In the genomic region with DNA sequence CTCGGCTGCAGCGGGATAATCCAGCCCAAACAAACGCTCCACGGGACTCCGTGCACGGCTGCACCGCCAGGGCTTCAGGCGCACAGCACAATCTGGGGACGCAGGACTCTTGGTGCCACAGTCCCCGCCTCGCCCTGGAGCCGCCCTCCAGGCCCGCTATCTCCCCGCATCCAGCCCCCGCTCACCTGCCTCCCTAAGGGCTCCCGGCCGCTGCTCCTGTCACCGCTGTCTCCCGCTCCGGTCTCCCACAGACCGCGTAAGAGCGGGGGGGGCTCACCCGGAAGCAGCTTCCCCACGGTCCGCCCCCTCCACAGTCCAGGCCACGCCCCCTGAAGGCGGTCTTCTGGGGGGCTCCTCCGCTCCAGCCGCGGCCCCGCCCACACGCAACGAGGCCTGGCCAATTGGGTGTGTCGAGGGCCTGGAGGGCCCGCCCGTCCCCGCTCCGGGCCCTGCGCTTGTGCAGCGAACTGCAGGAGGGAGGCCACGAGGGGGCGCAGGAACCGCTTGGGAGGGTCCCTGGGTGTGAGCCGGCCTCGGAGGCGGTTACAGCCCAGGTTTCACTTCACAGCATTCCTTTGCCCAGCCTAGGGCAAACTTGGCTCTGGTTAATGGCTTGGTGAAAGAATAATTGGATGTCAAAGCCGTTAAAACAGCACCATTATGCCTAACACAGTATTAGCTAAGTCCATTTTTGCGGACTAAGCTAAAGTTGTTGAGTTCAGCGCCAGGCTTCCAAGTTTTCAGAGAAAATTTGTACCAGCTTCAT, we compare ENCODE assay signal across 1 cellular context.
TF ChIP-seq lines count a peak whose summit lies in the region.

A gene (minus strand): TSS at position 258 of the 766 bp plus-strand sequence. CDS start 7,725 bp downstream, outside the sequence.

TF ChIP-seq in K562, 482 proteins besides CTCF, POLR2A, EP300 and RAD21 (continued from another document and continues in another):
- TF ChIP-seq, protein P1, sequence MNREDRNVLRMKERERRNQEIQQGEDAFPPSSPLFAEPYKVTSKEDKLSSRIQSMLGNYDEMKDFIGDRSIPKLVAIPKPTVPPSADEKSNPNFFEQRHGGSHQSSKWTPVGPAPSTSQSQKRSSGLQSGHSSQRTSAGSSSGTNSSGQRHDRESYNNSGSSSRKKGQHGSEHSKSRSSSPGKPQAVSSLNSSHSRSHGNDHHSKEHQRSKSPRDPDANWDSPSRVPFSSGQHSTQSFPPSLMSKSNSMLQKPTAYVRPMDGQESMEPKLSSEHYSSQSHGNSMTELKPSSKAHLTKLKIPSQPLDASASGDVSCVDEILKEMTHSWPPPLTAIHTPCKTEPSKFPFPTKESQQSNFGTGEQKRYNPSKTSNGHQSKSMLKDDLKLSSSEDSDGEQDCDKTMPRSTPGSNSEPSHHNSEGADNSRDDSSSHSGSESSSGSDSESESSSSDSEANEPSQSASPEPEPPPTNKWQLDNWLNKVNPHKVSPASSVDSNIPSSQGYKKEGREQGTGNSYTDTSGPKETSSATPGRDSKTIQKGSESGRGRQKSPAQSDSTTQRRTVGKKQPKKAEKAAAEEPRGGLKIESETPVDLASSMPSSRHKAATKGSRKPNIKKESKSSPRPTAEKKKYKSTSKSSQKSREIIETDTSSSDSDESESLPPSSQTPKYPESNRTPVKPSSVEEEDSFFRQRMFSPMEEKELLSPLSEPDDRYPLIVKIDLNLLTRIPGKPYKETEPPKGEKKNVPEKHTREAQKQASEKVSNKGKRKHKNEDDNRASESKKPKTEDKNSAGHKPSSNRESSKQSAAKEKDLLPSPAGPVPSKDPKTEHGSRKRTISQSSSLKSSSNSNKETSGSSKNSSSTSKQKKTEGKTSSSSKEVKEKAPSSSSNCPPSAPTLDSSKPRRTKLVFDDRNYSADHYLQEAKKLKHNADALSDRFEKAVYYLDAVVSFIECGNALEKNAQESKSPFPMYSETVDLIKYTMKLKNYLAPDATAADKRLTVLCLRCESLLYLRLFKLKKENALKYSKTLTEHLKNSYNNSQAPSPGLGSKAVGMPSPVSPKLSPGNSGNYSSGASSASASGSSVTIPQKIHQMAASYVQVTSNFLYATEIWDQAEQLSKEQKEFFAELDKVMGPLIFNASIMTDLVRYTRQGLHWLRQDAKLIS (CRISPR knock-in tag; IDR thresholded peaks at IDR 0.05) = peak; percentile 68; the same call in 1 of the 2 replicates
- TF ChIP-seq SAP30 (IDR thresholded peaks at IDR 0.05; ENCODE audit: borderline replicate concordance, insufficient read depth, low read depth, low read length, poor library complexity, severe bottlenecking) = peak; percentile 76
- TF ChIP-seq, protein P2, sequence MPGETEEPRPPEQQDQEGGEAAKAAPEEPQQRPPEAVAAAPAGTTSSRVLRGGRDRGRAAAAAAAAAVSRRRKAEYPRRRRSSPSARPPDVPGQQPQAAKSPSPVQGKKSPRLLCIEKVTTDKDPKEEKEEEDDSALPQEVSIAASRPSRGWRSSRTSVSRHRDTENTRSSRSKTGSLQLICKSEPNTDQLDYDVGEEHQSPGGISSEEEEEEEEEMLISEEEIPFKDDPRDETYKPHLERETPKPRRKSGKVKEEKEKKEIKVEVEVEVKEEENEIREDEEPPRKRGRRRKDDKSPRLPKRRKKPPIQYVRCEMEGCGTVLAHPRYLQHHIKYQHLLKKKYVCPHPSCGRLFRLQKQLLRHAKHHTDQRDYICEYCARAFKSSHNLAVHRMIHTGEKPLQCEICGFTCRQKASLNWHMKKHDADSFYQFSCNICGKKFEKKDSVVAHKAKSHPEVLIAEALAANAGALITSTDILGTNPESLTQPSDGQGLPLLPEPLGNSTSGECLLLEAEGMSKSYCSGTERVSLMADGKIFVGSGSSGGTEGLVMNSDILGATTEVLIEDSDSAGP (CRISPR knock-in tag; IDR thresholded peaks at IDR 0.05) = peak; percentile 47; the same call in 1 of the 2 replicates
- no peak for TF ChIP-seq NCOR1 (IDR thresholded peaks at IDR 0.05)
- TF ChIP-seq ZNF57 (CRISPR knock-in tag; IDR thresholded peaks at IDR 0.05) = no peak
- TF ChIP-seq, protein P3, sequence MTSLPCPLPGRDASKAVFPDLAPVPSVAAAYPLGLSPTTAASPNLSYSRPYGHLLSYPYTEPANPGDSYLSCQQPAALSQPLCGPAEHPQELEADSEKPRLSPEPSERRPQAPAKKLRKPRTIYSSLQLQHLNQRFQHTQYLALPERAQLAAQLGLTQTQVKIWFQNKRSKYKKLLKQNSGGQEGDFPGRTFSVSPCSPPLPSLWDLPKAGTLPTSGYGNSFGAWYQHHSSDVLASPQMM (CRISPR knock-in tag; IDR thresholded peaks at IDR 0.05) = no peak
- TF ChIP-seq GATAD2A (IDR thresholded peaks at IDR 0.05) = peak; percentile 52; the same call in 1 of the 2 replicates
- peak; percentile 59 for TF ChIP-seq POLR2AphosphoS5 (IDR thresholded peaks at IDR 0.05; ENCODE audit: control insufficient read depth, insufficient read depth, low read depth, low read length)
- peak; percentile 81 for TF ChIP-seq ATF7 (IDR thresholded peaks at IDR 0.05)
- peak; percentile 96 for TF ChIP-seq ZBTB7A (IDR thresholded peaks at IDR 0.05; ENCODE audit: borderline replicate concordance, control insufficient read depth, low read depth, low read length)
- TF ChIP-seq ZNF431 (CRISPR knock-in tag; IDR thresholded peaks at IDR 0.05) = peak; percentile 75; the same call in 1 of the 2 replicates
- TF ChIP-seq HDAC3 (IDR thresholded peaks at IDR 0.05; ENCODE audit: borderline replicate concordance, partially characterized antibody) = no peak
- peak; percentile 42; the same call in 1 of the 2 replicates for TF ChIP-seq NFIC (IDR thresholded peaks at IDR 0.05)
- 0 out of 4 replicates have a peak, but pooled peaks of 1 of the 2 experiments have one; percentile 56 for TF ChIP-seq NONO (IDR thresholded peaks at IDR 0.05; ENCODE audit: low read depth in 2 of 2, low read length in 1 of 2)
- peak; percentile 85 for TF ChIP-seq CXXC5 (CRISPR knock-in tag; IDR thresholded peaks at IDR 0.05)
- TF ChIP-seq EWSR1 (IDR thresholded peaks at IDR 0.05; ENCODE audit: borderline replicate concordance, low read depth, partially characterized antibody) = no peak
- TF ChIP-seq ZNF384 (IDR thresholded peaks at IDR 0.05; ENCODE audit: low read depth, low read length) = 0 out of 2 replicates have a peak, but pooled peaks have one; percentile 51
- TF ChIP-seq GTF2A2 (tag; IDR thresholded peaks at IDR 0.05) = no peak
- 0 out of 4 replicates have a peak, but pooled peaks of 1 of the 2 experiments have one; percentile 8 for TF ChIP-seq FOXK2 (conservative IDR thresholded peaks at IDR 0.05 in 1 of 2, IDR thresholded peaks at IDR 0.05 in 1 of 2; ENCODE audit: low read depth in 2 of 2)
- no peak for TF ChIP-seq TOE1 (IDR thresholded peaks at IDR 0.05; ENCODE audit: borderline replicate concordance)
- TF ChIP-seq TOE1 (CRISPR knock-in tag; IDR thresholded peaks at IDR 0.05; ENCODE audit: borderline replicate concordance, low read depth) = 0 out of 2 replicates have a peak, but pooled peaks have one; percentile 25
- no peak for TF ChIP-seq U2AF2 (optimal IDR thresholded peaks at IDR 0.05; ENCODE audit: low read depth, low read length)
- TF ChIP-seq, protein P4, sequence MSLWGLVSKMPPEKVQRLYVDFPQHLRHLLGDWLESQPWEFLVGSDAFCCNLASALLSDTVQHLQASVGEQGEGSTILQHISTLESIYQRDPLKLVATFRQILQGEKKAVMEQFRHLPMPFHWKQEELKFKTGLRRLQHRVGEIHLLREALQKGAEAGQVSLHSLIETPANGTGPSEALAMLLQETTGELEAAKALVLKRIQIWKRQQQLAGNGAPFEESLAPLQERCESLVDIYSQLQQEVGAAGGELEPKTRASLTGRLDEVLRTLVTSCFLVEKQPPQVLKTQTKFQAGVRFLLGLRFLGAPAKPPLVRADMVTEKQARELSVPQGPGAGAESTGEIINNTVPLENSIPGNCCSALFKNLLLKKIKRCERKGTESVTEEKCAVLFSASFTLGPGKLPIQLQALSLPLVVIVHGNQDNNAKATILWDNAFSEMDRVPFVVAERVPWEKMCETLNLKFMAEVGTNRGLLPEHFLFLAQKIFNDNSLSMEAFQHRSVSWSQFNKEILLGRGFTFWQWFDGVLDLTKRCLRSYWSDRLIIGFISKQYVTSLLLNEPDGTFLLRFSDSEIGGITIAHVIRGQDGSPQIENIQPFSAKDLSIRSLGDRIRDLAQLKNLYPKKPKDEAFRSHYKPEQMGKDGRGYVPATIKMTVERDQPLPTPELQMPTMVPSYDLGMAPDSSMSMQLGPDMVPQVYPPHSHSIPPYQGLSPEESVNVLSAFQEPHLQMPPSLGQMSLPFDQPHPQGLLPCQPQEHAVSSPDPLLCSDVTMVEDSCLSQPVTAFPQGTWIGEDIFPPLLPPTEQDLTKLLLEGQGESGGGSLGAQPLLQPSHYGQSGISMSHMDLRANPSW (CRISPR knock-in tag; IDR thresholded peaks at IDR 0.05) = peak; percentile 17; the same call in 1 of the 2 replicates
- TF ChIP-seq, protein P5, sequence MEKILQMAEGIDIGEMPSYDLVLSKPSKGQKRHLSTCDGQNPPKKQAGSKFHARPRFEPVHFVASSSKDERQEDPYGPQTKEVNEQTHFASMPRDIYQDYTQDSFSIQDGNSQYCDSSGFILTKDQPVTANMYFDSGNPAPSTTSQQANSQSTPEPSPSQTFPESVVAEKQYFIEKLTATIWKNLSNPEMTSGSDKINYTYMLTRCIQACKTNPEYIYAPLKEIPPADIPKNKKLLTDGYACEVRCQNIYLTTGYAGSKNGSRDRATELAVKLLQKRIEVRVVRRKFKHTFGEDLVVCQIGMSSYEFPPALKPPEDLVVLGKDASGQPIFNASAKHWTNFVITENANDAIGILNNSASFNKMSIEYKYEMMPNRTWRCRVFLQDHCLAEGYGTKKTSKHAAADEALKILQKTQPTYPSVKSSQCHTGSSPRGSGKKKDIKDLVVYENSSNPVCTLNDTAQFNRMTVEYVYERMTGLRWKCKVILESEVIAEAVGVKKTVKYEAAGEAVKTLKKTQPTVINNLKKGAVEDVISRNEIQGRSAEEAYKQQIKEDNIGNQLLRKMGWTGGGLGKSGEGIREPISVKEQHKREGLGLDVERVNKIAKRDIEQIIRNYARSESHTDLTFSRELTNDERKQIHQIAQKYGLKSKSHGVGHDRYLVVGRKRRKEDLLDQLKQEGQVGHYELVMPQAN (IDR thresholded peaks at IDR 0.05; ENCODE audit: borderline replicate concordance) = 0 out of 2 replicates have a peak, but pooled peaks have one; percentile 50
- peak; percentile 69; the same call in 1 of the 2 replicates for TF ChIP-seq GTF2E2 (tag; IDR thresholded peaks at IDR 0.05)
- TF ChIP-seq BMI1 (IDR thresholded peaks at IDR 0.05; ENCODE audit: low read length) = no peak
- no peak for TF ChIP-seq ZNF3 (CRISPR knock-in tag; IDR thresholded peaks at IDR 0.05)
- TF ChIP-seq ESRRA (IDR thresholded peaks at IDR 0.05; ENCODE audit: borderline replicate concordance, low read depth) = peak; percentile 71; the same call in 1 of the 2 replicates
- peak; percentile 56; the same call in 1 of the 2 replicates for TF ChIP-seq ZFX (CRISPR knock-in tag; IDR thresholded peaks at IDR 0.05)
- TF ChIP-seq, protein P6, sequence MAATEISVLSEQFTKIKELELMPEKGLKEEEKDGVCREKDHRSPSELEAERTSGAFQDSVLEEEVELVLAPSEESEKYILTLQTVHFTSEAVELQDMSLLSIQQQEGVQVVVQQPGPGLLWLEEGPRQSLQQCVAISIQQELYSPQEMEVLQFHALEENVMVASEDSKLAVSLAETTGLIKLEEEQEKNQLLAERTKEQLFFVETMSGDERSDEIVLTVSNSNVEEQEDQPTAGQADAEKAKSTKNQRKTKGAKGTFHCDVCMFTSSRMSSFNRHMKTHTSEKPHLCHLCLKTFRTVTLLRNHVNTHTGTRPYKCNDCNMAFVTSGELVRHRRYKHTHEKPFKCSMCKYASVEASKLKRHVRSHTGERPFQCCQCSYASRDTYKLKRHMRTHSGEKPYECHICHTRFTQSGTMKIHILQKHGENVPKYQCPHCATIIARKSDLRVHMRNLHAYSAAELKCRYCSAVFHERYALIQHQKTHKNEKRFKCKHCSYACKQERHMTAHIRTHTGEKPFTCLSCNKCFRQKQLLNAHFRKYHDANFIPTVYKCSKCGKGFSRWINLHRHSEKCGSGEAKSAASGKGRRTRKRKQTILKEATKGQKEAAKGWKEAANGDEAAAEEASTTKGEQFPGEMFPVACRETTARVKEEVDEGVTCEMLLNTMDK (IDR thresholded peaks at IDR 0.05; ENCODE audit: borderline replicate concordance, insufficient read depth, low read depth, low read length, poor library complexity, severe bottlenecking) = peak; percentile 81
- no peak for TF ChIP-seq ZNF589 (CRISPR knock-in tag; IDR thresholded peaks at IDR 0.05; ENCODE audit: low read depth)
- TF ChIP-seq FUS (optimal IDR thresholded peaks at IDR 0.05; ENCODE audit: low read depth, low read length) = peak; percentile 54
- TF ChIP-seq FIP1L1 (IDR thresholded peaks at IDR 0.05; ENCODE audit: low read depth, low read length, poor library complexity, severe bottlenecking) = no peak
- peak; percentile 90 to 92 for TF ChIP-seq NRF1 (conservative IDR thresholded peaks at IDR 0.05 in 1 of 2, IDR thresholded peaks at IDR 0.05 in 1 of 2)
- peak; percentile 54; the same call in 1 of the 2 replicates for TF ChIP-seq NR2C1 (IDR thresholded peaks at IDR 0.05)
- peak; percentile 56 for TF ChIP-seq NR2C1 (tag; IDR thresholded peaks at IDR 0.05)
- peak; percentile 10; the same call in 1 of the 2 replicates for TF ChIP-seq ATF1 (CRISPR knock-in tag; IDR thresholded peaks at IDR 0.05)
- peak; percentile 89 for TF ChIP-seq ATF1 (tag; IDR thresholded peaks at IDR 0.05)
- peak in 1 of 2 experiments; percentile 61; a peak in 1 of 4 replicates for TF ChIP-seq SIN3A (IDR thresholded peaks at IDR 0.05; ENCODE audit: borderline replicate concordance in 2 of 2, control insufficient read depth in 1 of 2, low read depth in 2 of 2, low read length in 2 of 2)
- TF ChIP-seq MTA2 (IDR thresholded peaks at IDR 0.05; ENCODE audit: low read depth) = no peak
- TF ChIP-seq CREB1 (IDR thresholded peaks at IDR 0.05) = peak; percentile 86
- peak; percentile 84 for TF ChIP-seq CREB1 (CRISPR knock-in tag; IDR thresholded peaks at IDR 0.05)
- TF ChIP-seq CHD1 (IDR thresholded peaks at IDR 0.05; ENCODE audit: low read length) = no peak
- TF ChIP-seq CBX1 (IDR thresholded peaks at IDR 0.05; ENCODE audit: low read depth) = peak; percentile 85
- TF ChIP-seq, protein P7, sequence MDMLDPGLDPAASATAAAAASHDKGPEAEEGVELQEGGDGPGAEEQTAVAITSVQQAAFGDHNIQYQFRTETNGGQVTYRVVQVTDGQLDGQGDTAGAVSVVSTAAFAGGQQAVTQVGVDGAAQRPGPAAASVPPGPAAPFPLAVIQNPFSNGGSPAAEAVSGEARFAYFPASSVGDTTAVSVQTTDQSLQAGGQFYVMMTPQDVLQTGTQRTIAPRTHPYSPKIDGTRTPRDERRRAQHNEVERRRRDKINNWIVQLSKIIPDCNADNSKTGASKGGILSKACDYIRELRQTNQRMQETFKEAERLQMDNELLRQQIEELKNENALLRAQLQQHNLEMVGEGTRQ (CRISPR knock-in tag; IDR thresholded peaks at IDR 0.05) = no peak
